37 cellular contexts compared by ENCODE assay signal in genomic region chr6:120996340-120996739, GRCh38.
DNase-seq lines count a peak whose midpoint lies in the region; ATAC-seq, FAIRE-seq and TF ChIP-seq lines count a peak whose summit lies in the region.
"Had no signal": no experiment of that assay in that cellular context is flagged by ENCODE, and none has a peak within 500 bp of the region (broad histone marks: within the 10 kb centered on the region; RNA-seq: fewer than 3 reads in every experiment).

No MANE protein-coding gene starts in this region.

- H3K27me3 ChIP-seq in liver (ENCODE audit: control insufficient read depth in 4 of 4, insufficient read depth in 4 of 4, low read length in 3 of 4) (no peaks in the 10 kb centered on the region), HepG2 (ENCODE audit: control insufficient read depth in 1 of 2, insufficient read depth in 2 of 2, low read length in 2 of 2) (no peaks in the 10 kb centered on the region), GM23338 (ENCODE audit: insufficient read depth) (no peaks in the 10 kb centered on the region), right lobe of liver (no peaks in the 10 kb centered on the region), upper lobe of right lung (no peaks in the 10 kb centered on the region)
- H3K27me3 ChIP-seq: BLaER1; BLaER1 treated with 17β-estradiol and CSF1 and Interleukin-3, amounts not matched to agents 10 nM and 100 nM had no signal

- in situ Hi-C loops in HepG2 (cut with HindIII; ENCODE audit: extremely low pct_ligation_motif_present, low pct_unique_long_range_greater_than_20kb), result no loop called here

- H3K79me2 ChIP-seq in HepG2 (ENCODE audit: insufficient read depth, low read length) (no peaks in the 10 kb centered on the region), GM23338 (replicated peaks; ENCODE audit: insufficient read depth) (no peaks in the 10 kb centered on the region)

- ATAC-seq in HepG2, result no peak
- ATAC-seq in GM23338, result no peak
- peak; percentile 51 for ATAC-seq in left lobe of liver
- peak in 3 of 4 donors; percentile 10 to 62 (median 55) for ATAC-seq in right lobe of liver
- ATAC-seq in HG02642 (IDR thresholded peaks at IDR 0.05; ENCODE audit: poor library complexity, unreplicated experiment), result no peak
- no peak for ATAC-seq in upper lobe of right lung
- no peak for ATAC-seq in GM19455 (IDR thresholded peaks at IDR 0.05; ENCODE audit: unreplicated experiment)
- ATAC-seq: A549; CD8-positive, alpha-beta T cell had no signal

- H3K9me2 ChIP-seq in GM23338 (ENCODE audit: insufficient read depth), result no peaks in the 10 kb centered on the region

- CTCF ChIA-PET in HepG2 (lab: Yijun Ruan, JAX; ENCODE audit: low intra/inter-chr PET ratio, low total read pairs), result no interaction called here

- no peaks in the 10 kb centered on the region for H3K4me1 Mint-ChIP-seq in GM23338
- H3K4me1 Mint-ChIP-seq: B cell; CD14-positive monocyte; CD4-positive, alpha-beta memory T cell; CD4-positive, CD25-positive, alpha-beta regulatory T cell; CD8-positive, alpha-beta memory T cell had no signal

- no peak overlapping the region for H3K4me3 Mint-ChIP-seq in GM23338
- H3K4me3 Mint-ChIP-seq: B cell; CD14-positive monocyte; CD4-positive, alpha-beta memory T cell; CD4-positive, alpha-beta T cell; CD4-positive, CD25-positive, alpha-beta regulatory T cell; CD8-positive, alpha-beta memory T cell; CD8-positive, alpha-beta T cell had no signal

- H3K4me1 ChIP-seq in liver (ENCODE audit: control insufficient read depth in 4 of 4, insufficient read depth in 4 of 4, low read length in 3 of 4), result peaks cover 0 to 24% (median 13%) of the 10 kb centered on the region in 4 donors
- H3K4me1 ChIP-seq in HepG2 (ENCODE audit: insufficient read depth, low read length), result no peaks in the 10 kb centered on the region
- no peaks in the 10 kb centered on the region for H3K4me1 ChIP-seq in GM23338 (ENCODE audit: insufficient read depth)
- peaks cover 0 to 25% (median 9%) of the 10 kb centered on the region in 4 donors for H3K4me1 ChIP-seq in right lobe of liver
- H3K4me1 ChIP-seq in upper lobe of right lung, result no peaks in the 10 kb centered on the region
- H3K4me1 ChIP-seq: A549, BE2C, Caco-2 had no signal

- no peaks in the 10 kb centered on the region for H3K9me3 Mint-ChIP-seq in GM23338
- H3K9me3 Mint-ChIP-seq: CD4-positive, alpha-beta T cell had no signal

- FAIRE-seq in HepG2 (lab: Jason Lieb, UNC), result no peak
- FAIRE-seq: A204.1, A549, D721Med had no signal

- 59% methylated on average over 5 of the region's 5 CpGs for WGBS in liver
- WGBS in HepG2 (ENCODE audit: low lambda C conversion rate), result 37% methylated on average over 5 of the region's 5 CpGs
- 40% methylated on average over 5 of the region's 5 CpGs for WGBS in right lobe of liver (ENCODE audit: insufficient coverage, low coverage, low lambda C conversion rate, missing lambda C conversion rate)

- no peak overlapping the region for H3K4me3 ChIP-seq in liver (ENCODE audit: low read depth in 1 of 3, low read length in 3 of 3)
- H3K4me3 ChIP-seq in HepG2 (replicated peaks in 1 of 3; ENCODE audit: insufficient read depth in 1 of 3, low read depth in 2 of 3, low read length in 3 of 3), result no peak overlapping the region
- no peak overlapping the region for H3K4me3 ChIP-seq in GM23338
- H3K4me3 ChIP-seq in right lobe of liver, result no peak overlapping the region
- H3K4me3 ChIP-seq in upper lobe of right lung, result no peak overlapping the region
- H3K4me3 ChIP-seq: A549; BLaER1; BLaER1 treated with 17β-estradiol and CSF1 and Interleukin-3, amounts not matched to agents 10 nM and 100 nM had no signal

- H4K20me1 ChIP-seq in HepG2 (ENCODE audit: insufficient read depth, low read length) (no peaks in the 10 kb centered on the region), GM23338 (replicated peaks; ENCODE audit: insufficient read depth) (no peaks in the 10 kb centered on the region)
- H4K20me1 ChIP-seq: BLaER1; BLaER1 treated with 17β-estradiol and CSF1 and Interleukin-3, amounts not matched to agents 10 nM and 100 nM had no signal

- TF ChIP-seq POLR2A in HepG2 (IDR thresholded peaks at IDR 0.05; ENCODE audit: insufficient read depth in 1 of 2, low read depth in 2 of 2, low read length in 2 of 2) (no peak), right lobe of liver (IDR thresholded peaks at IDR 0.05) (no peak)

- H3K36me3 ChIP-seq in liver (ENCODE audit: control insufficient read depth in 4 of 4, insufficient read depth in 3 of 4, low read depth in 1 of 4, low read length in 3 of 4) (no peaks in the 10 kb centered on the region), HepG2 (replicated peaks in 1 of 2; ENCODE audit: control insufficient read depth in 1 of 2, insufficient read depth in 2 of 2, low read length in 2 of 2) (no peaks in the 10 kb centered on the region), GM23338 (ENCODE audit: insufficient read depth) (no peaks in the 10 kb centered on the region), right lobe of liver (no peaks in the 10 kb centered on the region), upper lobe of right lung (no peaks in the 10 kb centered on the region)
- H3K36me3 ChIP-seq: BE2C; BLaER1; BLaER1 treated with 17β-estradiol and CSF1 and Interleukin-3, amounts not matched to agents 10 nM and 100 nM had no signal

- no peak overlapping the region for H3K27ac Mint-ChIP-seq in GM23338
- H3K27ac Mint-ChIP-seq: B cell; CD14-positive monocyte; CD4-positive, alpha-beta memory T cell; CD4-positive, alpha-beta T cell; CD4-positive, CD25-positive, alpha-beta regulatory T cell; CD8-positive, alpha-beta memory T cell; CD8-positive, alpha-beta T cell had no signal

- POLR2A ChIA-PET in HepG2 (lab: Yijun Ruan, JAX), result no interaction called here

- intact Hi-C loops in HepG2 (cut with micrococcal nuclease; ENCODE audit: unreplicated experiment) (no loop called here), right lobe of liver (cut with DNase I) (no loop called here), upper lobe of right lung (cut with DNase I) (no loop called here)

- no peaks in the 10 kb centered on the region for H3K36me3 Mint-ChIP-seq in GM23338 (ENCODE audit: low read depth)
- H3K36me3 Mint-ChIP-seq: CD14-positive monocyte; CD4-positive, alpha-beta memory T cell; CD4-positive, CD25-positive, alpha-beta regulatory T cell; CD8-positive, alpha-beta T cell had no signal

- H2AFZ ChIP-seq in HepG2 (ENCODE audit: low read length) (no peak overlapping the region), GM23338 (peak overlapping the region; percentile 34; the same call in 1 of the 2 replicates)

- no TSS peak for BruUV-seq in HepG2 (replicated peaks; lab: Mats Ljungman, UMichigan)

- H3K27me3 Mint-ChIP-seq in GM23338 (ENCODE audit: insufficient read depth, low read depth, poor library complexity), result no peaks in the 10 kb centered on the region
- H3K27me3 Mint-ChIP-seq: CD4-positive, CD25-positive, alpha-beta regulatory T cell had no signal

- no peak for TF ChIP-seq EP300 in HepG2 (IDR thresholded peaks at IDR 0.05; ENCODE audit: low read depth in 2 of 2, low read length in 2 of 2)
- TF ChIP-seq EP300 in HepG2 (CRISPR knock-in tag; IDR thresholded peaks at IDR 0.05; ENCODE audit: borderline replicate concordance), result no peak

- DNase-seq in HepG2 (ENCODE audit: low spot score), result no peak
- no peak for DNase-seq in GM23338 (ENCODE audit: low spot score)
- no peak for DNase-seq in left lobe of liver (ENCODE audit: low spot score)
- no peak for DNase-seq in right lobe of liver
- no peak for DNase-seq in upper lobe of right lung
- DNase-seq: 8988T; ACHN; AML-193; BE2C; C1 segment of cervical spinal cord; Caco-2; Calu3; CD4-positive, alpha-beta memory T cell; CD4-positive, alpha-beta T cell; CD4-positive, CD25-positive, alpha-beta regulatory T cell; CD8-positive, alpha-beta memory T cell; CD8-positive, alpha-beta T cell; COR-L47; DMS 273 treated with DMSO at 0.1 percent for 48 hours; DMS153; DMS53; DMS79; DMS79 treated with DMSO at 0.1 percent for 48 hours; DND-41; EL had no signal

- no peaks in the 10 kb centered on the region for H3F3A ChIP-seq in GM23338 (replicated peaks; ENCODE audit: low read depth)

- H3K9me3 ChIP-seq in liver (ENCODE audit: control insufficient read depth in 4 of 4, low read length in 3 of 4) (no peaks in the 10 kb centered on the region), HepG2 (ENCODE audit: low read length) (no peaks in the 10 kb centered on the region), right lobe of liver (no peaks in the 10 kb centered on the region), upper lobe of right lung (no peaks in the 10 kb centered on the region)
- H3K9me3 ChIP-seq: A549; BE2C; BLaER1; BLaER1 treated with 17β-estradiol and CSF1 and Interleukin-3, amounts not matched to agents 10 nM and 100 nM; Caco-2 had no signal

- TF ChIP-seq CTCF in liver (IDR thresholded peaks at IDR 0.05; ENCODE audit: low read depth, low read length, missing input control) (no peak), HepG2 (CRISPR knock-in tag; IDR thresholded peaks at IDR 0.05) (no peak), GM23338 (conservative IDR thresholded peaks at IDR 0.05; ENCODE audit: low read depth in 2 of 2) (no peak), right lobe of liver (IDR thresholded peaks at IDR 0.05) (no peak), upper lobe of right lung (IDR thresholded peaks at IDR 0.05) (no peak)

- H3K9ac ChIP-seq in liver (ENCODE audit: low read depth in 1 of 2, low read length in 2 of 2) (no peak overlapping the region), HepG2 (ENCODE audit: insufficient read depth, low read depth, low read length) (no peak overlapping the region)
- H3K9ac ChIP-seq: BLaER1; BLaER1 treated with 17β-estradiol and CSF1 and Interleukin-3, amounts not matched to agents 10 nM and 100 nM had no signal

- TF ChIP-seq RAD21 in liver (IDR thresholded peaks at IDR 0.05) (no peak), HepG2 (CRISPR knock-in tag; IDR thresholded peaks at IDR 0.05) (no peak)

- H3K27ac ChIP-seq in liver (ENCODE audit: low read depth in 1 of 2, low read length in 2 of 2), result no peak overlapping the region
- H3K27ac ChIP-seq in HepG2 (ENCODE audit: extremely low read length, insufficient read depth, low read length), result no peak overlapping the region
- no peak overlapping the region for H3K27ac ChIP-seq in GM23338 (ENCODE audit: low read depth)
- H3K27ac ChIP-seq in right lobe of liver, result no peak overlapping the region
- H3K27ac ChIP-seq in upper lobe of right lung, result no peak overlapping the region
- H3K27ac ChIP-seq: 22Rv1; A549; BLaER1; BLaER1 treated with 17β-estradiol and CSF1 and Interleukin-3, amounts not matched to agents 10 nM and 100 nM; C4-2B had no signal

- H3K4me2 ChIP-seq in HepG2 (ENCODE audit: low read depth, low read length), result no peak overlapping the region
- no peak overlapping the region for H3K4me2 ChIP-seq in GM23338
- H3K4me2 ChIP-seq: A549; BLaER1; BLaER1 treated with 17β-estradiol and CSF1 and Interleukin-3, amounts not matched to agents 10 nM and 100 nM had no signal

TF ChIP-seq in liver, 16 proteins besides CTCF, POLR2A, EP300 and RAD21 (continues in another document):
- TF ChIP-seq RXRA (IDR thresholded peaks at IDR 0.05) (peak in 1 of 2 donors; percentile 43), JUND (IDR thresholded peaks at IDR 0.05) (no peak)

TF ChIP-seq in HepG2, 621 proteins besides CTCF, POLR2A, EP300 and RAD21 (continues in another document):
- no peak for TF ChIP-seq ZNF773 (CRISPR knock-in tag; IDR thresholded peaks at IDR 0.05; ENCODE audit: borderline replicate concordance)
- no peak for TF ChIP-seq ZNF572 (CRISPR knock-in tag; IDR thresholded peaks at IDR 0.05)

TF ChIP-seq in GM23338, 12 proteins besides CTCF, POLR2A, EP300 and RAD21 (continues in another document):
- TF ChIP-seq CREB1 (CRISPR knock-in tag; IDR thresholded peaks at IDR 0.05; ENCODE audit: low read depth) (no peak), JUNB (IDR thresholded peaks at IDR 0.05; ENCODE audit: unreplicated experiment) (no peak)

Comparison
In these comparisons a context has a peak if more than half of its experiments do, and no peak if none do; other contexts are left out.
1. ATAC-seq: peak in left lobe of liver (single experiment) and right lobe of liver (3 of 4); none in HepG2 (single experiment), GM23338 (single experiment), HG02642 (single experiment), upper lobe of right lung (single experiment) and GM19455 (single experiment).